21 cellular contexts compared by ENCODE assay signal in the genomic region with DNA sequence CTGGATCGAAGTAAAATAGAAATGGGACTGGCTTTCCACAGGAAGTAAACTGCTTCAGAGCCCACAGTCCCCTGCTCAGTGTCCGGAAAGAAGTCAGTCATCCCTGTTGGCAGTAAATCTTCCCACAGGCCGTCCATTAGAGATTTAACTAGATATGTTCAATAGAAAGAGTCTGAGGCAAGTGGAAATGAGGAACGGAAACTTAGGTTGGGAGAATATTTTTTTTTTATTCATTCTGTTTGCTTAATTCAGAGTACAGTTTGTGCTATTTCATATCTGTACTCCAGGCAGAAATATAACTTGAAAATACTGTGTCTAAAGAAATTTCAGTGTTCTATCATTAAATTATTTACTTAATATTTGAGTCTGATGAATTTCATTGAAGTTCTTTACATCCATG. TPM values are rescaled to one million over a fixed set of nuclear protein-coding genes. Genes with fewer than 3 reads are reported as not detected.
DNase-seq lines count a peak whose midpoint lies in the region; ATAC-seq, FAIRE-seq and TF ChIP-seq lines count a peak whose summit lies in the region.
"Had no signal": no experiment of that assay in that cellular context is flagged by ENCODE, and none has a peak within 500 bp of the region (broad histone marks: within the 10 kb centered on the region; RNA-seq: fewer than 3 reads in every experiment).

No MANE protein-coding gene starts in this region.

- TF ChIP-seq RAD21 in GM12878 (IDR thresholded peaks at IDR 0.05; ENCODE audit: insufficient read depth, low read depth, low read length) = no peak

- no peaks in the 10 kb centered on the region for H3K79me2 ChIP-seq in GM12878 (ENCODE audit: control insufficient read depth, insufficient read depth, low read length)

- TF ChIP-seq EP300 in GM12878 (IDR thresholded peaks at IDR 0.05; ENCODE audit: borderline replicate concordance in 1 of 2, control insufficient read depth in 1 of 2, low read depth in 2 of 2, low read length in 2 of 2) = no peak

- no peak overlapping the region for H3K4me3 Mint-ChIP-seq in stimulated activated naive CD8-positive, alpha-beta T cell treated with anti-CD3 and anti-CD28 coated beads, Interleukin-15, Interleukin-2, amounts not matched to agents 100 ng/mL and 50 ng/mL, for 24 hours
- no peak overlapping the region for H3K4me3 Mint-ChIP-seq in stimulated activated naive CD8-positive, alpha-beta T cell treated with anti-CD3 and anti-CD28 coated beads, Interleukin-15, amount 100 ng/mL, for 72 hours
- H3K4me3 Mint-ChIP-seq: activated naive CD8-positive, alpha-beta T cell; central memory CD8-positive, alpha-beta T cell; neural crest cell had no signal

- ATAC-seq in stimulated activated naive CD8-positive, alpha-beta T cell treated with anti-CD3 and anti-CD28 coated beads, Interleukin-15, amount 100 ng/mL, for 72 hours = no peak
- peak; percentile 47 for ATAC-seq in GM12878
- no peak for ATAC-seq in HG03108 (IDR thresholded peaks at IDR 0.05; ENCODE audit: unreplicated experiment)

- CTCF ChIA-PET in GM12878 (lab: Yijun Ruan, JAX) = interaction anchor here (0.6 to 3.3 kb wide), 5 partner anchors 8 to 38 kb away, joined by 3 to 23 read pairs (median 4); no protein-coding TSS in a partner anchor

- in situ Hi-C loops in GM12878 (cut with MboI) = no loop called here

- peaks cover 6% of the 10 kb centered on the region; the same call in 1 of the 2 replicates for H3K4me1 ChIP-seq in GM12878 (ENCODE audit: control insufficient read depth, insufficient read depth, low read length)
- H3K4me1 ChIP-seq: prostate gland, sigmoid colon had no signal

- H3K4me3 ChIP-seq in GM12878 = no peak overlapping the region
- H3K4me3 ChIP-seq: lung, Peyer's patch, prostate gland, sigmoid colon had no signal

- no peak for TF ChIP-seq POLR2A in GM12878 (IDR thresholded peaks at IDR 0.05; ENCODE audit: low read depth, low read length)

- H3K4me2 ChIP-seq in GM12878 (ENCODE audit: control insufficient read depth, insufficient read depth) = peak overlapping the region; percentile 38; the same call in 1 of the 2 replicates

- no peak for TF ChIP-seq CTCF in GM12878 (IDR thresholded peaks at IDR 0.05 in 2 of 3, conservative IDR thresholded peaks at IDR 0.05 in 1 of 3; ENCODE audit: control insufficient read depth in 2 of 3, extremely low read depth in 1 of 3, insufficient read depth in 1 of 3, low read depth in 3 of 3, low read length in 3 of 3)

- FAIRE-seq in GM12878 (lab: Jason Lieb, UNC) = no peak
- FAIRE-seq: astrocyte had no signal

- H3K27ac Mint-ChIP-seq in stimulated activated naive CD8-positive, alpha-beta T cell treated with anti-CD3 and anti-CD28 coated beads, Interleukin-15, Interleukin-2, amounts not matched to agents 100 ng/mL and 50 ng/mL, for 24 hours = peak overlapping the region; percentile 9
- H3K27ac Mint-ChIP-seq in stimulated activated naive CD8-positive, alpha-beta T cell treated with anti-CD3 and anti-CD28 coated beads, Interleukin-15, amount 100 ng/mL, for 72 hours = no peak overlapping the region

- H3K36me3 Mint-ChIP-seq in stimulated activated naive CD8-positive, alpha-beta T cell treated with anti-CD3 and anti-CD28 coated beads, Interleukin-15, Interleukin-2, amounts not matched to agents 100 ng/mL and 50 ng/mL, for 24 hours (ENCODE audit: low read depth) = peaks cover 66% of the 10 kb centered on the region

- peaks cover 18% of the 10 kb centered on the region for H3K9me3 Mint-ChIP-seq in stimulated activated naive CD8-positive, alpha-beta T cell treated with anti-CD3 and anti-CD28 coated beads, Interleukin-15, Interleukin-2, amounts not matched to agents 100 ng/mL and 50 ng/mL, for 24 hours
- peaks cover 10 to 12% of the 10 kb centered on the region in 2 donors for H3K9me3 Mint-ChIP-seq in stimulated activated naive CD8-positive, alpha-beta T cell treated with anti-CD3 and anti-CD28 coated beads, Interleukin-15, amount 100 ng/mL, for 72 hours
- H3K9me3 Mint-ChIP-seq: central memory CD8-positive, alpha-beta T cell had no signal

- H3K27me3 ChIP-seq in GM12878 (replicated peaks in 1 of 2; ENCODE audit: control insufficient read depth in 2 of 2, insufficient read depth in 2 of 2, low read length in 1 of 2) = no peaks in the 10 kb centered on the region
- H3K27me3 ChIP-seq: Peyer's patch, sigmoid colon had no signal

- H3K9me3 ChIP-seq in GM12878 (replicated peaks; ENCODE audit: control insufficient read depth, insufficient read depth, low read length) = no peaks in the 10 kb centered on the region; the same call in 1 of the 3 replicates
- H3K9me3 ChIP-seq: Peyer's patch, prostate gland, sigmoid colon had no signal

- H4K20me1 ChIP-seq in GM12878 (ENCODE audit: control insufficient read depth, insufficient read depth) = no peaks in the 10 kb centered on the region

- RAD21 ChIA-PET in GM12878 (lab: Charles Lee; ENCODE audit: unreplicated experiment) = interaction anchor here (1.8 kb wide), 1 partner anchor 35 kb away, joined by 4 read pairs; no protein-coding TSS in a partner anchor

- SMC1A ChIA-PET in GM12878 (lab: Charles Lee; ENCODE audit: uncharacterized antibody, unreplicated experiment) = interaction anchor here (1.5 kb wide), 1 partner anchor 8 kb away, joined by 3 read pairs; no protein-coding TSS in a partner anchor

- WGBS in GM12878 (ENCODE audit: insufficient coverage, insufficient replicate concordance, low lambda C conversion rate, missing lambda C conversion rate) = 30% methylated on average over 4 of the region's 4 CpGs

- BruUV-seq in GM12878 (replicated peaks; lab: Mats Ljungman, UMichigan) = no TSS peak

- no peaks in the 10 kb centered on the region; a peak in 2 of 4 replicates for H3K36me3 ChIP-seq in GM12878 (ENCODE audit: control insufficient read depth in 2 of 2, insufficient read depth in 2 of 2, low read length in 1 of 2)
- H3K36me3 ChIP-seq: prostate gland had no signal

- POLR2A ChIA-PET in GM12878 (lab: Charles Lee) = no interaction called here

- H3K27me3 Mint-ChIP-seq in stimulated activated naive CD8-positive, alpha-beta T cell treated with anti-CD3 and anti-CD28 coated beads, Interleukin-15, Interleukin-2, amounts not matched to agents 100 ng/mL and 50 ng/mL, for 24 hours = no peaks in the 10 kb centered on the region
- H3K27me3 Mint-ChIP-seq in stimulated activated naive CD8-positive, alpha-beta T cell treated with anti-CD3 and anti-CD28 coated beads, Interleukin-15, amount 100 ng/mL, for 72 hours = no peaks in the 10 kb centered on the region
- H3K27me3 Mint-ChIP-seq: activated naive CD8-positive, alpha-beta T cell; central memory CD8-positive, alpha-beta T cell had no signal

- H3K27ac ChIP-seq in GM12878 (ENCODE audit: control insufficient read depth, insufficient read depth) = no peak overlapping the region
- H3K27ac ChIP-seq: prostate gland, sigmoid colon had no signal

- no peak for DNase-seq in stimulated activated naive CD8-positive, alpha-beta T cell treated with anti-CD3 and anti-CD28 coated beads, Interleukin-15, amount 100 ng/mL, for 72 hours
- peak; percentile 73 for DNase-seq in NOMO-1 treated with DMSO at 0.1 percent for 48 hours (lab: John Stamatoyannopoulos, UW; ENCODE audit: unreplicated experiment)
- DNase-seq in GM12878 (ENCODE audit: low read depth, low spot score) = no peak
- no peak for DNase-seq in NCI-H2196 treated with DMSO at 0.1 percent for 48 hours (lab: John Stamatoyannopoulos, UW; ENCODE audit: unreplicated experiment)
- DNase-seq in NCI-H82 treated with DMSO at 0.1 percent for 48 hours (lab: John Stamatoyannopoulos, UW; ENCODE audit: unreplicated experiment) = no peak
- DNase-seq in activated naive CD4-positive, alpha-beta T cell treated with anti-CD3 and anti-CD28 coated beads, Interleukin-2, amount 50 U/mL, for 16 hours = no peak
- DNase-seq: activated CD4-positive, alpha-beta T cell treated with anti-CD3 and anti-CD28 coated beads for 1 hour; NCI-H1105 treated with DMSO at 0.1 percent for 48 hours; NCI-H2029; NCI-H345; NCI-H774; sigmoid colon had no signal

- intact Hi-C loops in GM12878 (cut with micrococcal nuclease; ENCODE audit: unreplicated experiment) = no loop called here

- H3K4me1 Mint-ChIP-seq in stimulated activated naive CD8-positive, alpha-beta T cell treated with anti-CD3 and anti-CD28 coated beads, Interleukin-15, Interleukin-2, amounts not matched to agents 100 ng/mL and 50 ng/mL, for 24 hours (ENCODE audit: low read depth) = no peaks in the 10 kb centered on the region
- no peaks in the 10 kb centered on the region for H3K4me1 Mint-ChIP-seq in stimulated activated naive CD8-positive, alpha-beta T cell treated with anti-CD3 and anti-CD28 coated beads, Interleukin-15, amount 100 ng/mL, for 72 hours
- H3K4me1 Mint-ChIP-seq: central memory CD8-positive, alpha-beta T cell; neural crest cell had no signal

- H3K9ac ChIP-seq in GM12878 (ENCODE audit: control insufficient read depth, insufficient read depth, low read length) = no peak overlapping the region

- H2AFZ ChIP-seq in GM12878 (ENCODE audit: control insufficient read depth, low read depth, low read length) = no peak overlapping the region; the same call in 1 of the 2 replicates

RNA-seq across cellular contexts. Expression of a gene that starts 22.7 kb away (rescaled TPM):
- 5.0 and 5.8 TPM in 2 replicates for total RNA-seq in GM12878 (2013; cell fraction: nucleolus; rRNA removed)
- total RNA-seq in GM12878 (2014; rRNA removed) (20.6 and 25.0 TPM in 2 replicates), GM12878 (2014; rRNA removed; fragmentation: Illumina TruSeq; extraction: Trizol) (14.8 and 15.7 TPM in 2 replicates), GM12878 (2021) (16.0 and 18.5 TPM in 2 replicates)
- 2.3 TPM for polyA plus RNA-seq in GM12878 (2011; ENCODE audit: low read depth)
- polyA plus RNA-seq in GM12878 (2011; rRNA removed) (9.1 and 11.6 TPM in 2 replicates), GM12878 (2014; fragmentation: Illumina TruSeq; extraction: Trizol) (11.8 and 13.6 TPM in 2 replicates), GM12878 (2014; fragmentation: Nextera tagmentation; extraction: Ambion mirVana) (1 to 10 TPM; 2.7 to 3.6 TPM), GM12878 (2014; rRNA removed) (14.6 and 15.1 TPM in 2 replicates), GM12878 (2016; fragmentation: Nextera tagmentation; extraction: Ambion mirVana) (10 to 100 TPM; 19.6 to 20.5 TPM)
- 7.8 and 8.6 TPM in 2 replicates for polyA plus RNA-seq in GM12878 (2011; cell fraction: cytosol; rRNA removed)
- polyA plus RNA-seq in GM12878 (2011; cell fraction: nucleus; rRNA removed) = 4.3 and 4.5 TPM in 2 replicates
- polyA plus RNA-seq in GM12878 (2012) = 5.1 and 6.8 TPM in 2 replicates
- 10.9 and 19.0 TPM in 2 replicates for polyA minus RNA-seq in GM12878 (2011; rRNA and poly(A)+ RNA removed)
- 6.3 TPM in 2 replicates for polyA minus RNA-seq in GM12878 (2011; cell fraction: cytosol; rRNA and poly(A)+ RNA removed)
- polyA minus RNA-seq in GM12878 (2011; cell fraction: nucleus; rRNA and poly(A)+ RNA removed) = 1.7 and 2.5 TPM in 2 replicates

RNA-seq across cellular contexts. Expression of a gene that starts 41.1 kb away (rescaled TPM):
- total RNA-seq in GM12878 (2013; cell fraction: nucleolus; rRNA removed) = 47.7 and 57.4 TPM in 2 replicates
- total RNA-seq in GM12878 (2014; rRNA removed) = 20.3 and 21.9 TPM in 2 replicates
- 41.9 and 45.4 TPM in 2 replicates for total RNA-seq in GM12878 (2014; rRNA removed; fragmentation: Illumina TruSeq; extraction: Trizol)
- 25.8 and 27.1 TPM in 2 replicates for total RNA-seq in GM12878 (2021)
- polyA plus RNA-seq in GM12878 (2011; ENCODE audit: low read depth) = 19.2 TPM
- 41.4 and 58.2 TPM in 2 replicates for polyA plus RNA-seq in GM12878 (2011; rRNA removed)
- 12.9 and 16.4 TPM in 2 replicates for polyA plus RNA-seq in GM12878 (2011; cell fraction: cytosol; rRNA removed)
- polyA plus RNA-seq in GM12878 (2011; cell fraction: nucleus; rRNA removed) = 35.3 and 38.7 TPM in 2 replicates
- 26.6 and 29.0 TPM in 2 replicates for polyA plus RNA-seq in GM12878 (2012)
- polyA plus RNA-seq in GM12878 (2014; fragmentation: Illumina TruSeq; extraction: Trizol) = 44.3 and 53.7 TPM in 2 replicates
- polyA plus RNA-seq in GM12878 (2014; fragmentation: Nextera tagmentation; extraction: Ambion mirVana) = 10 to 100 TPM; 50.6 to 60.9 TPM
- 27.5 and 33.7 TPM in 2 replicates for polyA plus RNA-seq in GM12878 (2014; rRNA removed)
- polyA plus RNA-seq in GM12878 (2016; fragmentation: Nextera tagmentation; extraction: Ambion mirVana) = 10 to 100 TPM; 47.8 to 56.3 TPM
- polyA minus RNA-seq in GM12878 (2011; rRNA and poly(A)+ RNA removed) = 10.3 and 12.1 TPM in 2 replicates
- polyA minus RNA-seq in GM12878 (2011; cell fraction: cytosol; rRNA and poly(A)+ RNA removed) = 4.9 and 6.4 TPM in 2 replicates
- polyA minus RNA-seq in GM12878 (2011; cell fraction: nucleus; rRNA and poly(A)+ RNA removed) = 10.9 and 15.6 TPM in 2 replicates
